ENCODE assay signal across 6 cellular contexts in the genomic region with DNA sequence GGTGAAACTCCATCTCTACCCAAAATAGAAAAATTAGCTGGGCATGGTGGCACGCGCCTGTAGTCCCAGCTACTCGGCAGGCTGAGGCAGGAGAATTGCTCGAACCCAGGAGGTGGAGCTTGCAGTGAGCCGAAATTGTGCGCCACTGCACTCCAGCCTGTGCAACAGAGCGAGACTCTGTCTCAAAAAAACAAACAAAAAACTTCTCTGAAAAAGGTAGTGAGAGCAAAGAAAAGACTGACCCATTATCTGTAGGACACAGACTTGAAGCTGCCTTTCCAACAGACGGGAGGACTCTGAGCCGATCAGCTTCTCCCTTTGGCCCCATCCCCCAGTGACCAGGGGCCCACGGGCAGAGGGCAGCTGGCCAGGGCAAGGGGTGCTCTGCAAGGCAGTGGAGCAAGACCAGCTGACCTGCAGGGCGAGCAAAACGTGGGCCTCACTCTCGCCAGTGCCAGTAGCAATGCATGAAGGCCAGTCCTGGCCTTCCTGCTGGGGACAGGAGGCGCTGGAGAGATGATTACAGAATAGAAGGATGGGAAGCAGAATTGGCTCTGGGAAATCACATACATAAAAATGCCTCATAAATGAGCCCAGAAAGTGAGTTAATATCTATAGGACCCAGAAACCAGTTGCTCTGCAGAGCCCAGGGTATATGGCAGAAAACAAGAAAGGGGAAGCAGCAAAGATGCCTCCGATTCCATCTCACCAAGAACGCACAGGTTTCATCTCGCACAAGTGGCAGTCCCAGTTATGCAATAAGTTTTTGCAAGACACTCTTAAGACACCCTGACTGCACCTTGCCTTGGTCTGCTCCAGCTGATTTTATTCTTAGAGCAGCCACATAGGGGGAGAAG. TPM values are rescaled to one million over a fixed set of nuclear protein-coding genes. Genes with fewer than 3 reads are reported as not detected.
DNase-seq lines count a peak whose midpoint lies in the region; TF ChIP-seq lines count a peak whose summit lies in the region.

No MANE protein-coding gene starts in this region.

- TF ChIP-seq POLR2A in GM19099 (IDR thresholded peaks at IDR 0.05; ENCODE audit: extremely low read depth, insufficient read length, low read depth) (peak; percentile 25), adrenal gland (IDR thresholded peaks at IDR 0.05) (no peak)

- H4K20me1 ChIP-seq in osteoblast (ENCODE audit: insufficient read depth, low read length) = peaks cover 61% of the 10 kb centered on the region

- WGBS in adrenal gland, 4 donors = 73 to 81% (median 76%) methylated on average over 15 to 17 of the region's 17 CpGs

- H3K9me3 ChIP-seq in adrenal gland (replicated peaks in 1 of 3) (no peaks in the 10 kb centered on the region), osteoblast (ENCODE audit: low read depth, low read length) (no peaks in the 10 kb centered on the region)

- H3K27ac ChIP-seq in adrenal gland (peak overlapping the region in 3 of 5 donors; percentile 62 to 88 (median 69)), osteoblast (ENCODE audit: low read depth, low read length) (peak overlapping the region; percentile 83)

- DNase-seq in adrenal gland (peak in 2 of 7 donors; percentile 34 to 47), osteoblast (ENCODE audit: insufficient read length, low spot score, missing footprints) (no peak), GM10266 (ENCODE audit: extremely low spot score) (no peak), NCI-H2081 (lab: John Stamatoyannopoulos, UW) (no peak), GM20000 (ENCODE audit: low spot score) (no peak)

- TF ChIP-seq CTCF in adrenal gland (IDR thresholded peaks at IDR 0.05) (no peak), osteoblast (IDR thresholded peaks at IDR 0.05; ENCODE audit: extremely low read depth, low read depth, low read length) (peak; percentile 12), GM10266 (IDR thresholded peaks at IDR 0.05; ENCODE audit: control insufficient read depth, insufficient read depth, low read depth, missing control alignments) (no peak), GM20000 (IDR thresholded peaks at IDR 0.05; ENCODE audit: extremely low read depth, missing control alignments) (no peak)

- H3K79me2 ChIP-seq in osteoblast (ENCODE audit: insufficient read depth, low read length) = peaks cover 71% of the 10 kb centered on the region

- H3K4me3 ChIP-seq in adrenal gland (no peak overlapping the region), osteoblast (ENCODE audit: insufficient read depth, low read length) (peak overlapping the region; percentile 90)

- H3K27me3 ChIP-seq in adrenal gland (no peaks in the 10 kb centered on the region), osteoblast (ENCODE audit: insufficient read depth, low read length) (no peaks in the 10 kb centered on the region)

- H3K4me2 ChIP-seq in osteoblast (ENCODE audit: insufficient read depth, low read length) = peak overlapping the region; percentile 94

- H2AFZ ChIP-seq in osteoblast (ENCODE audit: low read length) = no peak overlapping the region

- intact Hi-C loops in adrenal gland (cut with DNase I) = no loop called here

- H3K4me1 ChIP-seq in adrenal gland (replicated peaks in 1 of 2) (peaks cover 30 to 63% of the 10 kb centered on the region in 2 donors), osteoblast (ENCODE audit: insufficient read depth, low read length) (peaks cover 40% of the 10 kb centered on the region)

- H3K36me3 ChIP-seq in adrenal gland (replicated peaks in 1 of 2) = peaks cover 0 to 31% of the 10 kb centered on the region in 2 donors
- H3K36me3 ChIP-seq in osteoblast (ENCODE audit: insufficient read depth, low read length) = peaks cover 31% of the 10 kb centered on the region

RNA-seq across cellular contexts. Expression of a gene that starts 2.8 kb away (rescaled TPM):
- 100 to 1,000 TPM in 1 of 8 donors, 10 to 100 TPM in 7; 38.5 to 107 (median 57.1) TPM for total RNA-seq in adrenal gland
- 10 to 100 TPM; 14.3 to 50.4 (median 20.0) TPM for polyA plus RNA-seq in adrenal gland
- 51.3 and 51.4 TPM in 2 replicates for total RNA-seq in osteoblast

RNA-seq across cellular contexts. Expression of a gene that starts 31.1 kb away (rescaled TPM):
- total RNA-seq in adrenal gland = 10 to 100 TPM in 2 of 8 donors, 1 to 10 TPM in 6; 4.9 to 12.9 (median 9.1) TPM
- polyA plus RNA-seq in adrenal gland = 1 to 10 TPM; 3.3 to 7.4 (median 4.9) TPM
- total RNA-seq in osteoblast = under 0.01 and 0.29 TPM in 2 replicates

RNA-seq across cellular contexts. Expression of a gene that starts 41.4 kb away (rescaled TPM):
- total RNA-seq in adrenal gland (10 to 100 TPM; 27.2 to 43.5 (median 34.3) TPM), osteoblast (20.0 and 25.7 TPM in 2 replicates)
- polyA plus RNA-seq in adrenal gland = 10 to 100 TPM in 2 of 3 donors, 1 to 10 TPM in 1; 3.6 to 43.3 (median 32.4) TPM

RNA-seq across cellular contexts. Expression of a gene that starts 48.9 kb away (rescaled TPM):
- total RNA-seq in adrenal gland (10 to 100 TPM; 11.4 to 26.6 (median 21.2) TPM), osteoblast (6.2 and 6.8 TPM in 2 replicates)
- 10 to 100 TPM; 10.7 to 51.3 (median 25.6) TPM for polyA plus RNA-seq in adrenal gland
